Comparison of ENCODE assay signal across 1 cellular context in genomic region chr1:67594764-67595163, GRCh38.
TF ChIP-seq lines count a peak whose summit lies in the region.

No MANE protein-coding gene starts in this region.

TF ChIP-seq in K562, 482 proteins besides CTCF, POLR2A, EP300 and RAD21 (continued from another document):
- TF ChIP-seq, protein P1, sequence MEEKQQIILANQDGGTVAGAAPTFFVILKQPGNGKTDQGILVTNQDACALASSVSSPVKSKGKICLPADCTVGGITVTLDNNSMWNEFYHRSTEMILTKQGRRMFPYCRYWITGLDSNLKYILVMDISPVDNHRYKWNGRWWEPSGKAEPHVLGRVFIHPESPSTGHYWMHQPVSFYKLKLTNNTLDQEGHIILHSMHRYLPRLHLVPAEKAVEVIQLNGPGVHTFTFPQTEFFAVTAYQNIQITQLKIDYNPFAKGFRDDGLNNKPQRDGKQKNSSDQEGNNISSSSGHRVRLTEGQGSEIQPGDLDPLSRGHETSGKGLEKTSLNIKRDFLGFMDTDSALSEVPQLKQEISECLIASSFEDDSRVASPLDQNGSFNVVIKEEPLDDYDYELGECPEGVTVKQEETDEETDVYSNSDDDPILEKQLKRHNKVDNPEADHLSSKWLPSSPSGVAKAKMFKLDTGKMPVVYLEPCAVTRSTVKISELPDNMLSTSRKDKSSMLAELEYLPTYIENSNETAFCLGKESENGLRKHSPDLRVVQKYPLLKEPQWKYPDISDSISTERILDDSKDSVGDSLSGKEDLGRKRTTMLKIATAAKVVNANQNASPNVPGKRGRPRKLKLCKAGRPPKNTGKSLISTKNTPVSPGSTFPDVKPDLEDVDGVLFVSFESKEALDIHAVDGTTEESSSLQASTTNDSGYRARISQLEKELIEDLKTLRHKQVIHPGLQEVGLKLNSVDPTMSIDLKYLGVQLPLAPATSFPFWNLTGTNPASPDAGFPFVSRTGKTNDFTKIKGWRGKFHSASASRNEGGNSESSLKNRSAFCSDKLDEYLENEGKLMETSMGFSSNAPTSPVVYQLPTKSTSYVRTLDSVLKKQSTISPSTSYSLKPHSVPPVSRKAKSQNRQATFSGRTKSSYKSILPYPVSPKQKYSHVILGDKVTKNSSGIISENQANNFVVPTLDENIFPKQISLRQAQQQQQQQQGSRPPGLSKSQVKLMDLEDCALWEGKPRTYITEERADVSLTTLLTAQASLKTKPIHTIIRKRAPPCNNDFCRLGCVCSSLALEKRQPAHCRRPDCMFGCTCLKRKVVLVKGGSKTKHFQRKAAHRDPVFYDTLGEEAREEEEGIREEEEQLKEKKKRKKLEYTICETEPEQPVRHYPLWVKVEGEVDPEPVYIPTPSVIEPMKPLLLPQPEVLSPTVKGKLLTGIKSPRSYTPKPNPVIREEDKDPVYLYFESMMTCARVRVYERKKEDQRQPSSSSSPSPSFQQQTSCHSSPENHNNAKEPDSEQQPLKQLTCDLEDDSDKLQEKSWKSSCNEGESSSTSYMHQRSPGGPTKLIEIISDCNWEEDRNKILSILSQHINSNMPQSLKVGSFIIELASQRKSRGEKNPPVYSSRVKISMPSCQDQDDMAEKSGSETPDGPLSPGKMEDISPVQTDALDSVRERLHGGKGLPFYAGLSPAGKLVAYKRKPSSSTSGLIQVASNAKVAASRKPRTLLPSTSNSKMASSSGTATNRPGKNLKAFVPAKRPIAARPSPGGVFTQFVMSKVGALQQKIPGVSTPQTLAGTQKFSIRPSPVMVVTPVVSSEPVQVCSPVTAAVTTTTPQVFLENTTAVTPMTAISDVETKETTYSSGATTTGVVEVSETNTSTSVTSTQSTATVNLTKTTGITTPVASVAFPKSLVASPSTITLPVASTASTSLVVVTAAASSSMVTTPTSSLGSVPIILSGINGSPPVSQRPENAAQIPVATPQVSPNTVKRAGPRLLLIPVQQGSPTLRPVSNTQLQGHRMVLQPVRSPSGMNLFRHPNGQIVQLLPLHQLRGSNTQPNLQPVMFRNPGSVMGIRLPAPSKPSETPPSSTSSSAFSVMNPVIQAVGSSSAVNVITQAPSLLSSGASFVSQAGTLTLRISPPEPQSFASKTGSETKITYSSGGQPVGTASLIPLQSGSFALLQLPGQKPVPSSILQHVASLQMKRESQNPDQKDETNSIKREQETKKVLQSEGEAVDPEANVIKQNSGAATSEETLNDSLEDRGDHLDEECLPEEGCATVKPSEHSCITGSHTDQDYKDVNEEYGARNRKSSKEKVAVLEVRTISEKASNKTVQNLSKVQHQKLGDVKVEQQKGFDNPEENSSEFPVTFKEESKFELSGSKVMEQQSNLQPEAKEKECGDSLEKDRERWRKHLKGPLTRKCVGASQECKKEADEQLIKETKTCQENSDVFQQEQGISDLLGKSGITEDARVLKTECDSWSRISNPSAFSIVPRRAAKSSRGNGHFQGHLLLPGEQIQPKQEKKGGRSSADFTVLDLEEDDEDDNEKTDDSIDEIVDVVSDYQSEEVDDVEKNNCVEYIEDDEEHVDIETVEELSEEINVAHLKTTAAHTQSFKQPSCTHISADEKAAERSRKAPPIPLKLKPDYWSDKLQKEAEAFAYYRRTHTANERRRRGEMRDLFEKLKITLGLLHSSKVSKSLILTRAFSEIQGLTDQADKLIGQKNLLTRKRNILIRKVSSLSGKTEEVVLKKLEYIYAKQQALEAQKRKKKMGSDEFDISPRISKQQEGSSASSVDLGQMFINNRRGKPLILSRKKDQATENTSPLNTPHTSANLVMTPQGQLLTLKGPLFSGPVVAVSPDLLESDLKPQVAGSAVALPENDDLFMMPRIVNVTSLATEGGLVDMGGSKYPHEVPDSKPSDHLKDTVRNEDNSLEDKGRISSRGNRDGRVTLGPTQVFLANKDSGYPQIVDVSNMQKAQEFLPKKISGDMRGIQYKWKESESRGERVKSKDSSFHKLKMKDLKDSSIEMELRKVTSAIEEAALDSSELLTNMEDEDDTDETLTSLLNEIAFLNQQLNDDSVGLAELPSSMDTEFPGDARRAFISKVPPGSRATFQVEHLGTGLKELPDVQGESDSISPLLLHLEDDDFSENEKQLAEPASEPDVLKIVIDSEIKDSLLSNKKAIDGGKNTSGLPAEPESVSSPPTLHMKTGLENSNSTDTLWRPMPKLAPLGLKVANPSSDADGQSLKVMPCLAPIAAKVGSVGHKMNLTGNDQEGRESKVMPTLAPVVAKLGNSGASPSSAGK (IDR thresholded peaks at IDR 0.05): no peak
- TF ChIP-seq ZNF785 (CRISPR knock-in tag; IDR thresholded peaks at IDR 0.05) (no peak), ETV1 (tag; conservative IDR thresholded peaks at IDR 0.05; ENCODE audit: low read depth) (no peak), FOXP1 (CRISPR knock-in tag; IDR thresholded peaks at IDR 0.05) (no peak), ZNF224 (CRISPR knock-in tag; IDR thresholded peaks at IDR 0.05) (no peak)
- TF ChIP-seq, protein P2, sequence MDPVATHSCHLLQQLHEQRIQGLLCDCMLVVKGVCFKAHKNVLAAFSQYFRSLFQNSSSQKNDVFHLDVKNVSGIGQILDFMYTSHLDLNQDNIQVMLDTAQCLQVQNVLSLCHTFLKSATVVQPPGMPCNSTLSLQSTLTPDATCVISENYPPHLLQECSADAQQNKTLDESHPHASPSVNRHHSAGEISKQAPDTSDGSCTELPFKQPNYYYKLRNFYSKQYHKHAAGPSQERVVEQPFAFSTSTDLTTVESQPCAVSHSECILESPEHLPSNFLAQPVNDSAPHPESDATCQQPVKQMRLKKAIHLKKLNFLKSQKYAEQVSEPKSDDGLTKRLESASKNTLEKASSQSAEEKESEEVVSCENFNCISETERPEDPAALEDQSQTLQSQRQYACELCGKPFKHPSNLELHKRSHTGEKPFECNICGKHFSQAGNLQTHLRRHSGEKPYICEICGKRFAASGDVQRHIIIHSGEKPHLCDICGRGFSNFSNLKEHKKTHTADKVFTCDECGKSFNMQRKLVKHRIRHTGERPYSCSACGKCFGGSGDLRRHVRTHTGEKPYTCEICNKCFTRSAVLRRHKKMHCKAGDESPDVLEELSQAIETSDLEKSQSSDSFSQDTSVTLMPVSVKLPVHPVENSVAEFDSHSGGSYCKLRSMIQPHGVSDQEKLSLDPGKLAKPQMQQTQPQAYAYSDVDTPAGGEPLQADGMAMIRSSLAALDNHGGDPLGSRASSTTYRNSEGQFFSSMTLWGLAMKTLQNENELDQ (CRISPR knock-in tag; IDR thresholded peaks at IDR 0.05; ENCODE audit: borderline replicate concordance): no peak
- TF ChIP-seq, protein P3, sequence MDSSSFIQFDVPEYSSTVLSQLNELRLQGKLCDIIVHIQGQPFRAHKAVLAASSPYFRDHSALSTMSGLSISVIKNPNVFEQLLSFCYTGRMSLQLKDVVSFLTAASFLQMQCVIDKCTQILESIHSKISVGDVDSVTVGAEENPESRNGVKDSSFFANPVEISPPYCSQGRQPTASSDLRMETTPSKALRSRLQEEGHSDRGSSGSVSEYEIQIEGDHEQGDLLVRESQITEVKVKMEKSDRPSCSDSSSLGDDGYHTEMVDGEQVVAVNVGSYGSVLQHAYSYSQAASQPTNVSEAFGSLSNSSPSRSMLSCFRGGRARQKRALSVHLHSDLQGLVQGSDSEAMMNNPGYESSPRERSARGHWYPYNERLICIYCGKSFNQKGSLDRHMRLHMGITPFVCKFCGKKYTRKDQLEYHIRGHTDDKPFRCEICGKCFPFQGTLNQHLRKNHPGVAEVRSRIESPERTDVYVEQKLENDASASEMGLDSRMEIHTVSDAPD (CRISPR knock-in tag; IDR thresholded peaks at IDR 0.05): no peak
